ENCODE assay signal across 27 cellular contexts in the genomic region with DNA sequence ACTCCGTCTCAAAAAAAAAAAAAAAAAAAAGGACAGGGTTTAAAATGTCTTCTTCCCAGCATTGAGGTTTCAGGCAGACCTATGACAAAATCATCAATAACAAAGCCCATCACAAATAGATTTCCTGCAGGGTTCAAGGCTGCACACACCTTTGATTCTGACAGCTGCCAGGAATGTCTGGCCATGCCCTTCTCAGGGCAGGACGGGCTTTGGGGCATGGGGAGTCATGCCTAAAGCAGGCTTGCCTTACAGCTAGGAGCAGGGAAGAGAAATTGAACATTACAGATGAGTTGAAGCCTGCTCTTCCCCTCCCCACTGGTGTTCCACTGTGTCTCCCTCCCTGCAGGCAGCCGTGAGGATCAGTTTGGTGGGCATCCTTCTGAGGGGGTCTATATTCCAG. TPM values are rescaled to one million over a fixed set of nuclear protein-coding genes. Genes with fewer than 3 reads are reported as not detected.
"Had no signal": no experiment of that assay in that cellular context is flagged by ENCODE, and none has a peak within 500 bp of the region (broad histone marks: within the 10 kb centered on the region; RNA-seq: fewer than 3 reads in every experiment).

No MANE protein-coding gene starts in this region.

- H3K9ac ChIP-seq: parathyroid adenoma had no signal

- H3K27ac ChIP-seq: colonic mucosa, epithelial cell of prostate, gastrocnemius medialis, lower lobe of right lung, neutrophil, parathyroid adenoma, prostate gland, right atrium auricular region, sigmoid colon, testis, tibial artery, uterus had no signal

- H3K4me3 ChIP-seq: colonic mucosa, gastrocnemius medialis, lower lobe of right lung, prostate gland, right atrium auricular region, sigmoid colon, testis, tibial artery, upper lobe of left lung, uterus had no signal

- H3K79me2 ChIP-seq: parathyroid adenoma had no signal

- H3K27me3 ChIP-seq: colonic mucosa, right atrium auricular region, sigmoid colon, testis, tibial artery, upper lobe of left lung, uterus had no signal

- H2AFZ ChIP-seq: parathyroid adenoma had no signal

- H3K9me3 ChIP-seq: colonic mucosa, gastrocnemius medialis, lower lobe of right lung, neutrophil, prostate gland, right atrium auricular region, sigmoid colon, testis, tibial artery, upper lobe of left lung, uterus had no signal

- DNase-seq: colonic mucosa; effector CD8-positive, alpha-beta T cell; endodermal cell; foreskin fibroblast; gastrocnemius medialis; head of caudate nucleus; left cardiac atrium; left ventricle myocardium superior; lower lobe of right lung; natural killer cell; sigmoid colon; stimulated activated CD4-positive, alpha-beta T cell treated with anti-CD3 and anti-CD28 coated beads, Interleukin-4, amount 100 ng/mL, for 4 hours; stimulated activated naive CD8-positive, alpha-beta T cell treated with anti-CD3 and anti-CD28 coated beads, Interleukin-15, Interleukin-2, amounts not matched to agents 100 U/mL and 50 U/mL, for 24 hours; substantia nigra; testis; tibial artery; uterus had no signal

- H3K36me3 ChIP-seq: colonic mucosa, gastrocnemius medialis, lower lobe of right lung, neutrophil, prostate gland, right atrium auricular region, sigmoid colon, tibial artery, upper lobe of left lung, uterus had no signal

- H3K4me3 Mint-ChIP-seq: dendritic cell treated with granulocyte-macrophage colony-stimulating factor and Interleukin-4, amounts not matched to agents 40 ng/mL and 50 ng/mL, for 4 days; endodermal cell; natural killer cell; stimulated activated memory B cell treated with anti-CD40 and anti-IgM and Interleukin-4, amounts not matched to agents 10 μg/mL and 1 μg/mL and 100 μg/mL, for 72 hours had no signal

- H3K4me1 ChIP-seq: prostate gland, uterus had no signal

- H3K27ac Mint-ChIP-seq: dendritic cell treated with granulocyte-macrophage colony-stimulating factor and Interleukin-4, amounts not matched to agents 40 ng/mL and 50 ng/mL, for 4 days; endodermal cell; natural killer cell; stimulated activated memory B cell treated with anti-CD40 and anti-IgM and Interleukin-4, amounts not matched to agents 10 μg/mL and 1 μg/mL and 100 μg/mL, for 72 hours had no signal

- H3K36me3 Mint-ChIP-seq: natural killer cell; stimulated activated memory B cell treated with anti-CD40 and anti-IgM and Interleukin-4, amounts not matched to agents 10 μg/mL and 1 μg/mL and 100 μg/mL, for 72 hours had no signal

- ATAC-seq: esophagus mucosa; gastrocnemius medialis; left cardiac atrium; left ventricle myocardium superior; lower lobe of right lung; natural killer cell; stimulated activated memory B cell treated with anti-CD40 and anti-IgM and Interleukin-4, amounts not matched to agents 10 μg/mL and 1 μg/mL and 100 μg/mL, for 72 hours; stimulated activated naive CD8-positive, alpha-beta T cell treated with anti-CD3 and anti-CD28 coated beads, Interleukin-15, Interleukin-2, amounts not matched to agents 100 U/mL and 50 U/mL, for 24 hours had no signal

- H3K9me3 Mint-ChIP-seq: dendritic cell treated with granulocyte-macrophage colony-stimulating factor and Interleukin-4, amounts not matched to agents 40 ng/mL and 50 ng/mL, for 4 days; endodermal cell; natural killer cell; stimulated activated memory B cell treated with anti-CD40 and anti-IgM and Interleukin-4, amounts not matched to agents 10 μg/mL and 1 μg/mL and 100 μg/mL, for 72 hours had no signal

RNA-seq across cellular contexts. Expression of a gene that starts 3.7 kb away (rescaled TPM):
- total RNA-seq: mononuclear cell, natural killer cell had no signal
